Comparison of ENCODE assay signal across 30 cellular contexts in genomic region chr11:96960926-96961325, GRCh38.
"Had no signal": no experiment of that assay in that cellular context is flagged by ENCODE, and none has a peak within 500 bp of the region (broad histone marks: within the 10 kb centered on the region; RNA-seq: fewer than 3 reads in every experiment).

No MANE protein-coding gene starts in this region.

- DNase-seq: activated B cell treated with CpG ODN at 0.5 μM for 24 hours; activated CD4-positive, alpha-beta memory T cell treated with anti-CD3 and anti-CD28 coated beads for 36 hours; activated CD4-positive, alpha-beta T cell treated with anti-CD3 and anti-CD28 coated beads for 4 hours; activated CD4-positive, alpha-beta T cell treated with anti-CD3 and anti-CD28 coated beads, Interleukin-2, amount 10 ng/mL, durations not matched to agents 24 days and 14 days; activated CD4-positive, alpha-beta T cell treated with anti-CD3 and anti-CD28 coated beads, Interleukin-2, amount 50 U/mL, for 1 hour; activated CD4-positive, alpha-beta T cell treated with anti-CD3 and anti-CD28 coated beads, Interleukin-2, amount 50 U/mL, for 4 hours; activated CD4-positive, CD25-positive, alpha-beta regulatory T cell treated with anti-CD3 and anti-CD28 coated beads, Interleukin-2, amount 50 U/mL, for 72 hours; activated CD8-positive, alpha-beta memory T cell treated with anti-CD3 and anti-CD28 coated beads, Interleukin-2, amount 50 U/mL, for 4 hours; activated CD8-positive, alpha-beta T cell treated with anti-CD3 and anti-CD28 coated beads for 36 hours; activated effector memory CD4-positive, alpha-beta T cell treated with anti-CD3 and anti-CD28 coated beads, Interleukin-2, amount 50 U/mL, for 16 hours; activated gamma-delta T cell treated with Interleukin-2 at 50 U/mL for 16 hours; activated naive CD4-positive, alpha-beta T cell; activated naive CD4-positive, alpha-beta T cell treated with anti-CD3 and anti-CD28 coated beads for 36 hours; activated naive CD4-positive, alpha-beta T cell treated with anti-CD3 and anti-CD28 coated beads, Interleukin-2, amount 50 U/mL, for 16 hours; activated naive CD8-positive, alpha-beta T cell treated with anti-CD3 and anti-CD28 coated beads for 36 hours; activated T-cell treated with anti-CD3 and anti-CD28 coated beads for 4 hours; activated T-cell treated with anti-CD3 and anti-CD28 coated beads, Interleukin-2, amount 50 U/mL, for 1 hour; activated T-cell treated with anti-CD3 and anti-CD28 coated beads, Interleukin-2, amount 50 U/mL, for 4 hours; activated T-cell treated with anti-CD3 and anti-CD28 coated beads, Interleukin-2, amount 50 U/mL, for 72 hours; adrenal gland; amniotic stem cell; aorta; body of pancreas; brain microvascular endothelial cell; cerebellar nuclear complex; T-helper 1 cell; T-helper 2 cell; T-helper 9 cell had no signal

- H3K4me1 ChIP-seq: adrenal gland, body of pancreas, breast epithelium had no signal

- H3K36me3 ChIP-seq: adrenal gland, brain microvascular endothelial cell, breast epithelium had no signal

- H3K4me3 ChIP-seq: adrenal gland, body of pancreas, breast epithelium had no signal

- H3K27me3 ChIP-seq: adrenal gland, body of pancreas, brain microvascular endothelial cell, breast epithelium had no signal

- H3K27ac ChIP-seq: adrenal gland, body of pancreas, brain microvascular endothelial cell, breast epithelium, VCaP had no signal

- H3K9me3 ChIP-seq: adrenal gland, body of pancreas, breast epithelium had no signal
